ENCODE assay signal across 13 cellular contexts in the genomic region with DNA sequence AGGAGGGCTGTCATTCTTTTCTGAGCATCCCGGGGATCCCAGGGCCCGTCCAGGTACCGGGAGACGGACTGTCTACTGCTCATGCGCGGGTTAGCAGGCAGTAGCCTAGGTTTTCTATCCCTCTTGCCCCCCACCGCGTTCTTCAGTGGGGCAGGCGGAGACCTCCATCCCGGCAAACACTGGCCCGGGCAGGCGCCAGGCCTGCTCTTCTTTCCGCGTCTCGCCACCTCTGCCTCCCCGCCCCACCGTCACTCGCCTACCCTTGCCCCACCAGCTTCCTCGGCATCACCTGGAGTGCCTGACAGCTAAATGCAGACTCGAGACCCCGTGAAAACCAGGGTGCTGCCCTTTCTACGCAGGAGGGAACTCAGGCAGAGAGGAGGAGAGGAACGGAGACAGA.
"Had no signal": no experiment of that assay in that cellular context is flagged by ENCODE, and none has a peak within 500 bp of the region (broad histone marks: within the 10 kb centered on the region; RNA-seq: fewer than 3 reads in every experiment).

No MANE protein-coding gene starts in this region.

- H3K27ac Mint-ChIP-seq: natural killer cell treated with Interleukin-12 subunit alpha and Interleukin-12 subunit beta and Interleukin-15 and Interleukin-18, amount 100 ng/mL, for 72 hours; stimulated activated naive B cell treated with anti-CD40 and anti-IgM and Interleukin-4, amounts not matched to agents 10 μg/mL and 1 μg/mL and 100 μg/mL, for 72 hours had no signal

- ATAC-seq: esophagus mucosa; natural killer cell treated with Interleukin-12 subunit alpha and Interleukin-12 subunit beta and Interleukin-15 and Interleukin-18, amount 100 ng/mL, for 72 hours; stimulated activated naive B cell treated with anti-CD40 and anti-IgM and Interleukin-4, amounts not matched to agents 10 μg/mL and 1 μg/mL and 100 μg/mL, for 72 hours had no signal

- DNase-seq: hippocampal formation; kidney glomerular epithelial cell; mesenchymal stem cell; nucleus accumbens; stimulated activated CD4-positive, alpha-beta T cell treated with anti-CD3 and anti-CD28 coated beads, Interleukin-15, amount 100 ng/mL, for 24 hours; stimulated activated CD4-positive, alpha-beta T cell treated with anti-CD3 and anti-CD28 coated beads, Interleukin-4, amount 100 ng/mL, for 1 hour; stimulated activated naive B cell treated with anti-CD40 and anti-IgM and Interleukin-4, amounts not matched to agents 10 μg/mL and 1 μg/mL and 100 μg/mL, for 72 hours; substantia nigra; trophoblast cell had no signal

- H3K4me1 Mint-ChIP-seq: stimulated activated naive B cell treated with anti-CD40 and anti-IgM and Interleukin-4, amounts not matched to agents 10 μg/mL and 1 μg/mL and 100 μg/mL, for 72 hours had no signal

- H3K27ac ChIP-seq: coronary artery, skin epidermis had no signal

- H3K4me3 ChIP-seq: coronary artery, skin epidermis had no signal

- H3K4me3 Mint-ChIP-seq: natural killer cell treated with Interleukin-12 subunit alpha and Interleukin-12 subunit beta and Interleukin-15 and Interleukin-18, amount 100 ng/mL, for 72 hours had no signal
